Comparison of ENCODE assay signal across 8 cellular contexts in genomic region chr6:152863618-152864326, GRCh38.
A peak's percentile ranks its signal among the peaks of the same experiment; 100 is the strongest.
DNase-seq lines count a peak whose midpoint lies in the region; ATAC-seq, FAIRE-seq and TF ChIP-seq lines count a peak whose summit lies in the region.

No MANE protein-coding gene starts in this region.

- intact Hi-C loops in activated T-helper 2 cell treated with anti-CD3 and anti-CD28 coated beads, Interferon-gamma antibody, Interleukin-2, Interleukin-4, amounts not matched to agents 10 μg/mL and 5 μg/mL and 100 μg/mL, durations not matched to agents 14 hours and 24 hours and 36 hours (cut with micrococcal nuclease), result loop anchor here (1.0 to 2.0 kb wide), 4 partner anchors 33 to 161 kb away; no protein-coding TSS in a partner anchor
- intact Hi-C loops in pancreas (cut with DNase I), result loop anchor here in 2 of 3 donors (10.0 kb wide), 2 partner anchors 91 to 161 kb away; no protein-coding TSS in a partner anchor
- intact Hi-C loops in uterus (cut with DNase I; ENCODE audit: low total_unique reads), result no loop called here

- TF ChIP-seq POLR2A in uterus (IDR thresholded peaks at IDR 0.05), result no peak

- H3K4me3 Mint-ChIP-seq in activated T-helper 2 cell treated with anti-CD3 and anti-CD28 coated beads, Interferon-gamma antibody, Interleukin-2, Interleukin-4, amounts not matched to agents 10 μg/mL and 5 μg/mL and 100 μg/mL, durations not matched to agents 14 hours and 24 hours and 36 hours (ENCODE audit: low read depth), result no peak overlapping the region

- H3K9me3 ChIP-seq in RWPE2 (ENCODE audit: severe bottlenecking) (no peaks in the 10 kb centered on the region), pancreas (no peaks in the 10 kb centered on the region), uterus (no peaks in the 10 kb centered on the region)

- no peaks in the 10 kb centered on the region for H3K27me3 ChIP-seq in RWPE2 (ENCODE audit: insufficient read depth, poor library complexity, severe bottlenecking)
- H3K27me3 ChIP-seq in pancreas, result peaks cover 0 to 8% (median 0%) of the 10 kb centered on the region in 4 donors
- no peaks in the 10 kb centered on the region for H3K27me3 ChIP-seq in uterus

- DNase-seq in Daoy (ENCODE audit: low read depth) (peak; percentile 79), RWPE2 (ENCODE audit: low spot score) (no peak), foreskin melanocyte (peak; percentile 59), pancreas (peak in 4 of 6 donors; percentile 18 to 53 (median 39)), uterus (peak; percentile 33 to 52)
- peak; percentile 11 for DNase-seq in activated T-helper 2 cell treated with anti-CD3 and anti-CD28 coated beads, Interferon-gamma antibody, Interleukin-2, Interleukin-4, amounts not matched to agents 10 μg/mL and 5 μg/mL and 100 μg/mL, durations not matched to agents 14 hours and 24 hours and 36 hours (ENCODE audit: low spot score)

- TF ChIP-seq RAD21 in Ishikawa (IDR thresholded peaks at IDR 0.05; ENCODE audit: low read depth), result peak; percentile 79

- H3K27ac ChIP-seq in RWPE2 (ENCODE audit: poor library complexity, severe bottlenecking), result no peak overlapping the region
- H3K27ac ChIP-seq in pancreas, result no peak overlapping the region
- no peak overlapping the region for H3K27ac ChIP-seq in uterus

- WGBS in pancreas, 2 donors, result 46 to 57% methylated on average over 10 of the region's 10 CpGs

- peak; percentile 75 for FAIRE-seq in pancreas (lab: Jason Lieb, UNC)

- H3K9me3 Mint-ChIP-seq in activated T-helper 2 cell treated with anti-CD3 and anti-CD28 coated beads, Interferon-gamma antibody, Interleukin-2, Interleukin-4, amounts not matched to agents 10 μg/mL and 5 μg/mL and 100 μg/mL, durations not matched to agents 14 hours and 24 hours and 36 hours, result no peaks in the 10 kb centered on the region

- peak; percentile 83 for TF ChIP-seq CTCF in RWPE2 (IDR thresholded peaks at IDR 0.05; ENCODE audit: poor library complexity, severe bottlenecking)
- TF ChIP-seq CTCF in pancreas (IDR thresholded peaks at IDR 0.05), result peak; percentile 22 to 59 (median 46)
- TF ChIP-seq CTCF in uterus (IDR thresholded peaks at IDR 0.05), result peak; percentile 44 to 68 (median 57)

- no peaks in the 10 kb centered on the region for H3K36me3 ChIP-seq in RWPE2 (ENCODE audit: low read depth)
- no peaks in the 10 kb centered on the region for H3K36me3 ChIP-seq in pancreas
- no peaks in the 10 kb centered on the region for H3K36me3 ChIP-seq in uterus

- ATAC-seq in GM21619 (IDR thresholded peaks at IDR 0.05; ENCODE audit: unreplicated experiment) (peak; percentile 90), RWPE2 (ENCODE audit: low read depth) (peak; percentile 91), pancreas (peak; percentile 66 to 83 (median 82))

- peaks cover 3% of the 10 kb centered on the region for H3K27me3 Mint-ChIP-seq in activated T-helper 2 cell treated with anti-CD3 and anti-CD28 coated beads, Interferon-gamma antibody, Interleukin-2, Interleukin-4, amounts not matched to agents 10 μg/mL and 5 μg/mL and 100 μg/mL, durations not matched to agents 14 hours and 24 hours and 36 hours (ENCODE audit: low read depth)

- no peak for TF ChIP-seq EP300 in Ishikawa (IDR thresholded peaks at IDR 0.05; ENCODE audit: borderline replicate concordance)

- no peak overlapping the region for H3K4me3 ChIP-seq in RWPE2 (ENCODE audit: severe bottlenecking)
- no peak overlapping the region for H3K4me3 ChIP-seq in pancreas
- no peak overlapping the region for H3K4me3 ChIP-seq in uterus

- H3K27ac Mint-ChIP-seq in activated T-helper 2 cell treated with anti-CD3 and anti-CD28 coated beads, Interferon-gamma antibody, Interleukin-2, Interleukin-4, amounts not matched to agents 10 μg/mL and 5 μg/mL and 100 μg/mL, durations not matched to agents 14 hours and 24 hours and 36 hours, result no peak overlapping the region

- H3K4me1 Mint-ChIP-seq in activated T-helper 2 cell treated with anti-CD3 and anti-CD28 coated beads, Interferon-gamma antibody, Interleukin-2, Interleukin-4, amounts not matched to agents 10 μg/mL and 5 μg/mL and 100 μg/mL, durations not matched to agents 14 hours and 24 hours and 36 hours (ENCODE audit: low read depth), result peaks cover 1% of the 10 kb centered on the region

- H3K4me1 ChIP-seq in RWPE2 (ENCODE audit: insufficient read depth, poor library complexity, severe bottlenecking), result no peaks in the 10 kb centered on the region
- H3K4me1 ChIP-seq in pancreas, result no peaks in the 10 kb centered on the region
- H3K4me1 ChIP-seq in uterus, result no peaks in the 10 kb centered on the region

- no peaks in the 10 kb centered on the region for H3K36me3 Mint-ChIP-seq in activated T-helper 2 cell treated with anti-CD3 and anti-CD28 coated beads, Interferon-gamma antibody, Interleukin-2, Interleukin-4, amounts not matched to agents 10 μg/mL and 5 μg/mL and 100 μg/mL, durations not matched to agents 14 hours and 24 hours and 36 hours (ENCODE audit: low read depth)

TF ChIP-seq in Ishikawa, 13 proteins besides CTCF, POLR2A, EP300 and RAD21:
- TF ChIP-seq USF1 (IDR thresholded peaks at IDR 0.05) (no peak), MAX (IDR thresholded peaks at IDR 0.05) (no peak), ZBTB7A (IDR thresholded peaks at IDR 0.05; ENCODE audit: low read depth) (no peak), EGR1 (IDR thresholded peaks at IDR 0.05) (no peak), NFIC (IDR thresholded peaks at IDR 0.05) (no peak), YY1 (IDR thresholded peaks at IDR 0.05; ENCODE audit: low read depth) (no peak), TEAD4 (IDR thresholded peaks at IDR 0.05) (no peak), TAF1 (IDR thresholded peaks at IDR 0.05; ENCODE audit: low read depth) (no peak)
